ENCODE assay signal across 7 cellular contexts in genomic region chr5:98709681-98710080, GRCh38.
"Had no signal": no experiment of that assay in that cellular context is flagged by ENCODE, and none has a peak within 500 bp of the region (broad histone marks: within the 10 kb centered on the region; RNA-seq: fewer than 3 reads in every experiment).

No MANE protein-coding gene starts in this region.

- H3K27ac ChIP-seq: GM23248 had no signal

- DNase-seq: GM23248, GOT3, H7, HFFc6, IMR-90 had no signal

- H3K4me3 ChIP-seq: GM23248, HAP-1, K562 had no signal
